30 cellular contexts compared by ENCODE assay signal in the genomic region with DNA sequence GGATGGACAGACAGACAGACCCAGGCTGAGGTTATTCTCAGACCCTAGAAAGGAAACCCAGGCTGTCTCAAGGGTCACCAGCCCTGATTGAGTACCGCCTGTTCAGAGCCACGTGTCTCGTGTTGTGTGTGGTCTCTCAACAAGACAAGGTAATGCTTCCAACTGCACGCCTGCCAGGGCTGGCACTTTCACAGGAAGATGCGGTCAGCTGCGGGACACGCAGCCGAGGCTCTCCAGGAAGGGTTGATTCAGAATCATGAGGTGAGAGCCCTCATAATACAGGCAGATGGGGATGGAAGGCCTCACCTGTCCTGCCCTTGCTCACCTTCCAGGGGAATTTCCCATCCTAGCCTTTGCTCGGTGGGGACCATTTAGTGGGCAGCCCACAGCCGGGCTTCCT.
"Had no signal": no experiment of that assay in that cellular context is flagged by ENCODE, and none has a peak within 500 bp of the region (broad histone marks: within the 10 kb centered on the region; RNA-seq: fewer than 3 reads in every experiment).

No MANE protein-coding gene starts in this region.

- H3K9ac ChIP-seq: neural progenitor cell had no signal

- H3K4me3 ChIP-seq: gastrocnemius medialis, hepatocyte, neural progenitor cell, right lobe of liver, upper lobe of left lung, vagina had no signal

- H3K27ac ChIP-seq: neural progenitor cell, right lobe of liver, upper lobe of left lung, vagina had no signal

- H3K36me3 ChIP-seq: gastrocnemius medialis, neural progenitor cell, right lobe of liver had no signal

- H3K27me3 ChIP-seq: brain microvascular endothelial cell, gastrocnemius medialis, hepatocyte, neural progenitor cell, right lobe of liver, upper lobe of left lung, vagina had no signal

- H3K4me2 ChIP-seq: hepatocyte, neural progenitor cell had no signal

- DNase-seq: activated CD4-positive, alpha-beta memory T cell treated with anti-CD3 and anti-CD28 coated beads, Interleukin-2, amount 10 ng/mL, durations not matched to agents 7 days and 5 days; activated CD4-positive, alpha-beta T cell treated with anti-CD3 and anti-CD28 coated beads for 1 hour; activated CD4-positive, alpha-beta T cell treated with anti-CD3 and anti-CD28 coated beads, Interleukin-2, amount 10 ng/mL, durations not matched to agents 7 days and 5 days; activated CD8-positive, alpha-beta memory T cell treated with anti-CD3 and anti-CD28 coated beads, Interleukin-2, amount 50 U/mL, for 48 hours; activated gamma-delta T cell; activated naive CD4-positive, alpha-beta T cell treated with anti-CD3 and anti-CD28 coated beads, Interleukin-2, amount 50 U/mL, for 16 hours; activated T-cell treated with anti-CD3 and anti-CD28 coated beads, Interleukin-2, amount 50 U/mL, for 24 hours; amniotic stem cell; brain microvascular endothelial cell; central memory CD4-positive, alpha-beta T cell; effector CD8-positive, alpha-beta T cell; gastrocnemius medialis; glutamatergic neuron; left cardiac atrium; left ventricle myocardium superior; mammary epithelial cell; midbrain; naive thymus-derived CD8-positive, alpha-beta T cell; right lobe of liver; stimulated activated CD4-positive, alpha-beta T cell treated with anti-CD3 and anti-CD28 coated beads, Interleukin-4, amount 100 ng/mL, for 24 hours; stimulated activated naive CD8-positive, alpha-beta T cell treated with anti-CD3 and anti-CD28 coated beads, Interleukin-15, amount 100 ng/mL, for 72 hours; substantia nigra; T-helper 17 cell; T1000 had no signal

- H3K4me1 ChIP-seq: gastrocnemius medialis, neural progenitor cell, upper lobe of left lung, vagina had no signal

- ATAC-seq: gastrocnemius medialis; left cardiac atrium; left ventricle myocardium superior; naive thymus-derived CD8-positive, alpha-beta T cell; right lobe of liver; stimulated activated effector memory CD8-positive, alpha-beta T cell treated with anti-CD3 and anti-CD28 coated beads, Interleukin-12 subunit alpha, Interleukin-12 subunit beta, amount 100 ng/mL, for 72 hours; stimulated activated naive CD8-positive, alpha-beta T cell treated with anti-CD3 and anti-CD28 coated beads, Interleukin-15, amount 100 ng/mL, for 72 hours; T-helper 17 cell; WTC11 had no signal

- H2AFZ ChIP-seq: hepatocyte, neural progenitor cell had no signal

- H3K9me3 ChIP-seq: gastrocnemius medialis, right lobe of liver, upper lobe of left lung, vagina had no signal

- H3K79me2 ChIP-seq: hepatocyte had no signal
